Comparison of ENCODE assay signal across 1 cellular context in genomic region chr17:17417718-17418151, GRCh38.
TF ChIP-seq lines count a peak whose summit lies in the region.

No MANE protein-coding gene starts in this region.

TF ChIP-seq in HepG2, 621 proteins besides CTCF, POLR2A, EP300 and RAD21 (continued from another document and continues in another):
- TF ChIP-seq SP5 (CRISPR knock-in tag; IDR thresholded peaks at IDR 0.05; ENCODE audit: borderline replicate concordance, low read depth) (no peak), SETDB1 (CRISPR knock-in tag; IDR thresholded peaks at IDR 0.05; ENCODE audit: borderline replicate concordance) (no peak), FOSL1 (CRISPR knock-in tag; IDR thresholded peaks at IDR 0.05; ENCODE audit: borderline replicate concordance) (no peak), TRIM22 (IDR thresholded peaks at IDR 0.05) (no peak), FOXM1 (CRISPR knock-in tag; IDR thresholded peaks at IDR 0.05) (no peak), ISL2 (CRISPR knock-in tag; IDR thresholded peaks at IDR 0.05) (peak; percentile 38; the same call in 1 of the 2 replicates), SSRP1 (CRISPR knock-in tag; IDR thresholded peaks at IDR 0.05) (no peak; the same call in 1 of the 2 replicates), SOX13 (IDR thresholded peaks at IDR 0.05) (no peak), SOX13 (CRISPR knock-in tag; conservative IDR thresholded peaks at IDR 0.05 in 1 of 2, IDR thresholded peaks at IDR 0.05 in 1 of 2) (peak in 1 of 2 experiments; percentile 48; a peak in 1 of 4 replicates), NFKB2 (CRISPR knock-in tag; IDR thresholded peaks at IDR 0.05; ENCODE audit: borderline replicate concordance) (no peak), ZNF446 (CRISPR knock-in tag; IDR thresholded peaks at IDR 0.05) (no peak), TCF7L2 (IDR thresholded peaks at IDR 0.05; ENCODE audit: low read depth, low read length) (no peak), HOXA5 (CRISPR knock-in tag; IDR thresholded peaks at IDR 0.05) (no peak), SUZ12 (IDR thresholded peaks at IDR 0.05; ENCODE audit: low read depth, low read length) (no peak), PAF1 (CRISPR knock-in tag; IDR thresholded peaks at IDR 0.05) (no peak), ZNF674 (CRISPR knock-in tag; IDR thresholded peaks at IDR 0.05; ENCODE audit: low read depth) (no peak), HNF4A (CRISPR knock-in tag; IDR thresholded peaks at IDR 0.05) (peak; percentile 64), ARNT2 (CRISPR knock-in tag; IDR thresholded peaks at IDR 0.05; ENCODE audit: low read depth) (no peak), EEA1 (CRISPR knock-in tag; IDR thresholded peaks at IDR 0.05; ENCODE audit: borderline replicate concordance) (no peak), ZBTB34 (CRISPR knock-in tag; IDR thresholded peaks at IDR 0.05) (peak; percentile 90; the same call in 1 of the 2 replicates), MBNL3 (CRISPR knock-in tag; conservative IDR thresholded peaks at IDR 0.05) (no peak), AHR (CRISPR knock-in tag; IDR thresholded peaks at IDR 0.05) (no peak), ZNF788 (CRISPR knock-in tag; IDR thresholded peaks at IDR 0.05; ENCODE audit: borderline replicate concordance) (no peak), GTF2F1 (IDR thresholded peaks at IDR 0.05; ENCODE audit: low read length) (no peak), STAT5B (CRISPR knock-in tag; IDR thresholded peaks at IDR 0.05) (no peak), RELA (CRISPR knock-in tag; IDR thresholded peaks at IDR 0.05) (no peak), GATAD2A (CRISPR knock-in tag; IDR thresholded peaks at IDR 0.05) (peak; percentile 78), CSRNP2 (CRISPR knock-in tag; conservative IDR thresholded peaks at IDR 0.05; ENCODE audit: low read depth) (no peak), ESRRA (CRISPR knock-in tag; IDR thresholded peaks at IDR 0.05; ENCODE audit: low read depth) (no peak), SRY (CRISPR knock-in tag; IDR thresholded peaks at IDR 0.05) (no peak), ZNF589 (CRISPR knock-in tag; conservative IDR thresholded peaks at IDR 0.05) (no peak), SIX1 (CRISPR knock-in tag; IDR thresholded peaks at IDR 0.05; ENCODE audit: borderline replicate concordance) (no peak), ZXDC (CRISPR knock-in tag; IDR thresholded peaks at IDR 0.05) (no peak), KLF16 (CRISPR knock-in tag; IDR thresholded peaks at IDR 0.05) (no peak), STAG1 (CRISPR knock-in tag; IDR thresholded peaks at IDR 0.05) (no peak), EZH2 (conservative IDR thresholded peaks at IDR 0.05; ENCODE audit: low read depth, low read length) (no peak), KDM3A (CRISPR knock-in tag; IDR thresholded peaks at IDR 0.05; ENCODE audit: low read depth) (no peak), ZNF362 (CRISPR knock-in tag; IDR thresholded peaks at IDR 0.05; ENCODE audit: borderline replicate concordance) (no peak), ZNF460 (CRISPR knock-in tag; IDR thresholded peaks at IDR 0.05; ENCODE audit: borderline replicate concordance) (no peak), NR2F2 (IDR thresholded peaks at IDR 0.05; ENCODE audit: borderline replicate concordance, low read depth) (no peak), RNF2 (conservative IDR thresholded peaks at IDR 0.05; ENCODE audit: low read depth) (no peak), ELF1 (CRISPR knock-in tag; IDR thresholded peaks at IDR 0.05) (no peak), SRSF4 (IDR thresholded peaks at IDR 0.05; ENCODE audit: low read depth, low read length, poor library complexity, severe bottlenecking) (no peak), ARHGAP35 (CRISPR knock-in tag; IDR thresholded peaks at IDR 0.05; ENCODE audit: borderline replicate concordance) (no peak), MTA3 (CRISPR knock-in tag; IDR thresholded peaks at IDR 0.05) (no peak), PHB2 (IDR thresholded peaks at IDR 0.05; ENCODE audit: partially characterized antibody) (no peak), NR1H2 (CRISPR knock-in tag; IDR thresholded peaks at IDR 0.05; ENCODE audit: borderline replicate concordance, low read depth) (no peak), PRPF4 (IDR thresholded peaks at IDR 0.05; ENCODE audit: low read depth, low read length, poor library complexity, severe bottlenecking) (no peak), FOXA1 (IDR thresholded peaks at IDR 0.05) (no peak), FOXA1 (CRISPR knock-in tag; IDR thresholded peaks at IDR 0.05) (0 out of 2 replicates have a peak, but pooled peaks have one; percentile 18), HNRNPH1 (optimal IDR thresholded peaks at IDR 0.05; ENCODE audit: low read depth, low read length) (no peak), TBX2 (CRISPR knock-in tag; IDR thresholded peaks at IDR 0.05; ENCODE audit: borderline replicate concordance) (no peak), ZBTB38 (CRISPR knock-in tag; IDR thresholded peaks at IDR 0.05) (no peak), ZNF766 (CRISPR knock-in tag; IDR thresholded peaks at IDR 0.05; ENCODE audit: borderline replicate concordance) (no peak), YY1 (IDR thresholded peaks at IDR 0.05; ENCODE audit: insufficient read depth, insufficient replicate concordance, low read depth, low read length) (no peak), RBFOX2 (IDR thresholded peaks at IDR 0.05; ENCODE audit: low read depth, low read length) (no peak), PHF21A (CRISPR knock-in tag; IDR thresholded peaks at IDR 0.05) (0 out of 2 replicates have a peak, but pooled peaks have one; percentile 54), FOXJ3 (CRISPR knock-in tag; IDR thresholded peaks at IDR 0.05; ENCODE audit: borderline replicate concordance) (no peak), CEBPB (IDR thresholded peaks at IDR 0.05; ENCODE audit: borderline replicate concordance, low read depth, low read length) (peak; percentile 65; the same call in 1 of the 2 replicates), SALL1 (CRISPR knock-in tag; IDR thresholded peaks at IDR 0.05) (peak; percentile 46), AGO1 (IDR thresholded peaks at IDR 0.05; ENCODE audit: low read depth, low read length, poor library complexity, severe bottlenecking) (no peak), MAFF (IDR thresholded peaks at IDR 0.05; ENCODE audit: low read depth, low read length) (no peak), ZNF331 (CRISPR knock-in tag; IDR thresholded peaks at IDR 0.05) (no peak), MEIS2 (CRISPR knock-in tag; IDR thresholded peaks at IDR 0.05) (no peak)
- TF ChIP-seq, protein P1, sequence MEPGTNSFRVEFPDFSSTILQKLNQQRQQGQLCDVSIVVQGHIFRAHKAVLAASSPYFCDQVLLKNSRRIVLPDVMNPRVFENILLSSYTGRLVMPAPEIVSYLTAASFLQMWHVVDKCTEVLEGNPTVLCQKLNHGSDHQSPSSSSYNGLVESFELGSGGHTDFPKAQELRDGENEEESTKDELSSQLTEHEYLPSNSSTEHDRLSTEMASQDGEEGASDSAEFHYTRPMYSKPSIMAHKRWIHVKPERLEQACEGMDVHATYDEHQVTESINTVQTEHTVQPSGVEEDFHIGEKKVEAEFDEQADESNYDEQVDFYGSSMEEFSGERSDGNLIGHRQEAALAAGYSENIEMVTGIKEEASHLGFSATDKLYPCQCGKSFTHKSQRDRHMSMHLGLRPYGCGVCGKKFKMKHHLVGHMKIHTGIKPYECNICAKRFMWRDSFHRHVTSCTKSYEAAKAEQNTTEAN (CRISPR knock-in tag; conservative IDR thresholded peaks at IDR 0.05) = no peak
- TF ChIP-seq, protein P2, sequence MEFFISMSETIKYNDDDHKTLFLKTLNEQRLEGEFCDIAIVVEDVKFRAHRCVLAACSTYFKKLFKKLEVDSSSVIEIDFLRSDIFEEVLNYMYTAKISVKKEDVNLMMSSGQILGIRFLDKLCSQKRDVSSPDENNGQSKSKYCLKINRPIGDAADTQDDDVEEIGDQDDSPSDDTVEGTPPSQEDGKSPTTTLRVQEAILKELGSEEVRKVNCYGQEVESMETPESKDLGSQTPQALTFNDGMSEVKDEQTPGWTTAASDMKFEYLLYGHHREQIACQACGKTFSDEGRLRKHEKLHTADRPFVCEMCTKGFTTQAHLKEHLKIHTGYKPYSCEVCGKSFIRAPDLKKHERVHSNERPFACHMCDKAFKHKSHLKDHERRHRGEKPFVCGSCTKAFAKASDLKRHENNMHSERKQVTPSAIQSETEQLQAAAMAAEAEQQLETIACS (CRISPR knock-in tag; IDR thresholded peaks at IDR 0.05) = no peak
- TF ChIP-seq, protein P3, sequence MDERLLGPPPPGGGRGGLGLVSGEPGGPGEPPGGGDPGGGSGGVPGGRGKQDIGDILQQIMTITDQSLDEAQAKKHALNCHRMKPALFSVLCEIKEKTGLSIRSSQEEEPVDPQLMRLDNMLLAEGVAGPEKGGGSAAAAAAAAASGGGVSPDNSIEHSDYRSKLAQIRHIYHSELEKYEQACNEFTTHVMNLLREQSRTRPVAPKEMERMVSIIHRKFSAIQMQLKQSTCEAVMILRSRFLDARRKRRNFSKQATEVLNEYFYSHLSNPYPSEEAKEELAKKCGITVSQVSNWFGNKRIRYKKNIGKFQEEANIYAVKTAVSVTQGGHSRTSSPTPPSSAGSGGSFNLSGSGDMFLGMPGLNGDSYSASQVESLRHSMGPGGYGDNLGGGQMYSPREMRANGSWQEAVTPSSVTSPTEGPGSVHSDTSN (CRISPR knock-in tag; IDR thresholded peaks at IDR 0.05) = no peak
- TF ChIP-seq, protein P4, sequence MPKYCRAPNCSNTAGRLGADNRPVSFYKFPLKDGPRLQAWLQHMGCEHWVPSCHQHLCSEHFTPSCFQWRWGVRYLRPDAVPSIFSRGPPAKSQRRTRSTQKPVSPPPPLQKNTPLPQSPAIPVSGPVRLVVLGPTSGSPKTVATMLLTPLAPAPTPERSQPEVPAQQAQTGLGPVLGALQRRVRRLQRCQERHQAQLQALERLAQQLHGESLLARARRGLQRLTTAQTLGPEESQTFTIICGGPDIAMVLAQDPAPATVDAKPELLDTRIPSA (CRISPR knock-in tag; IDR thresholded peaks at IDR 0.05; ENCODE audit: borderline replicate concordance) = no peak
- TF ChIP-seq, protein P5, sequence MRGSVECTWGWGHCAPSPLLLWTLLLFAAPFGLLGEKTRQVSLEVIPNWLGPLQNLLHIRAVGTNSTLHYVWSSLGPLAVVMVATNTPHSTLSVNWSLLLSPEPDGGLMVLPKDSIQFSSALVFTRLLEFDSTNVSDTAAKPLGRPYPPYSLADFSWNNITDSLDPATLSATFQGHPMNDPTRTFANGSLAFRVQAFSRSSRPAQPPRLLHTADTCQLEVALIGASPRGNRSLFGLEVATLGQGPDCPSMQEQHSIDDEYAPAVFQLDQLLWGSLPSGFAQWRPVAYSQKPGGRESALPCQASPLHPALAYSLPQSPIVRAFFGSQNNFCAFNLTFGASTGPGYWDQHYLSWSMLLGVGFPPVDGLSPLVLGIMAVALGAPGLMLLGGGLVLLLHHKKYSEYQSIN (CRISPR knock-in tag; IDR thresholded peaks at IDR 0.05; ENCODE audit: borderline replicate concordance) = no peak
